21 cellular contexts compared by ENCODE assay signal in genomic region chr6:158033077-158033750, GRCh38. TPM values are rescaled to one million over a fixed set of nuclear protein-coding genes. Genes with fewer than 3 reads are reported as not detected.
DNase-seq lines count a peak whose midpoint lies in the region; ATAC-seq and TF ChIP-seq lines count a peak whose summit lies in the region.
"Had no signal": no experiment of that assay in that cellular context is flagged by ENCODE, and none has a peak within 500 bp of the region (broad histone marks: within the 10 kb centered on the region; RNA-seq: fewer than 3 reads in every experiment).

No MANE protein-coding gene starts in this region.

- H3K36me3 ChIP-seq in HEK293 (ENCODE audit: control insufficient read depth in 2 of 2, insufficient read depth in 1 of 2, low read length in 2 of 2) (peaks cover 0 to 36% of the 10 kb centered on the region in 2 experiments; a peak in 1 of 3 replicates), lower lobe of right lung (no peaks in the 10 kb centered on the region)
- H3K36me3 ChIP-seq: BE2C, right lobe of liver had no signal

- peak overlapping the region in 4 of 5 experiments; percentile 48 to 100 (median 68) for H3K27ac Mint-ChIP-seq in brain
- H3K27ac Mint-ChIP-seq: activated T-helper 1 cell treated with anti-CD3 and anti-CD28 coated beads, Interleukin-12 subunit alpha, Interleukin-12 subunit beta, Interleukin-2, Interleukin-4 antibody, amounts not matched to agents 30 ng/mL and 10 ng/mL and 1 ng/mL, durations not matched to agents 14 hours and 24 hours and 36 hours had no signal

- no peaks in the 10 kb centered on the region for H3K27me3 Mint-ChIP-seq in brain
- H3K27me3 Mint-ChIP-seq: central memory CD8-positive, alpha-beta T cell had no signal

- ATAC-seq in lower lobe of right lung (no peak), HG03025 (IDR thresholded peaks at IDR 0.05; ENCODE audit: low FRiP score, unreplicated experiment) (no peak), GM21825 (IDR thresholded peaks at IDR 0.05; ENCODE audit: unreplicated experiment) (no peak)
- ATAC-seq: GM12878, PC-3 had no signal

- peaks cover 10% of the 10 kb centered on the region for H3K4me1 ChIP-seq in HEK293 (ENCODE audit: control insufficient read depth, insufficient read depth, low read length)
- peaks cover 31% of the 10 kb centered on the region for H3K4me1 ChIP-seq in lower lobe of right lung

- H3K4me1 Mint-ChIP-seq in brain = peaks cover 28% of the 10 kb centered on the region

- DNase-seq in lower lobe of right lung (peak; percentile 43), NCI-H2171 (lab: John Stamatoyannopoulos, UW) (no peak)
- DNase-seq: activated CD4-positive, CD25-positive, alpha-beta regulatory T cell; activated CD8-positive, alpha-beta memory T cell treated with anti-CD3 and anti-CD28 coated beads for 24 hours; BE2C; GF-D8; NCI-H1417; NCI-H774; PC-3; stimulated activated naive CD4-positive, alpha-beta T cell treated with Interleukin-2 at 50 U/mL for 16 hours; T-helper 9 cell had no signal

- H3K9me3 ChIP-seq in HEK293 (ENCODE audit: control insufficient read depth, insufficient read depth, low read depth, low read length) (no peaks in the 10 kb centered on the region), lower lobe of right lung (no peaks in the 10 kb centered on the region)
- H3K9me3 ChIP-seq: BE2C, right lobe of liver had no signal

- intact Hi-C loops in lower lobe of right lung (cut with DNase I) = no loop called here

- POLR2A ChIA-PET in HEK293 (lab: Yijun Ruan, JAX) = interaction anchor here (1.3 kb wide), 1 partner anchor 25 kb away, joined by 6 read pairs; no protein-coding TSS in a partner anchor

- CTCF ChIA-PET in HEK293 (lab: Yijun Ruan, JAX) = no interaction called here

- H3K9me3 Mint-ChIP-seq in brain = peaks cover 0 to 7% (median 3%) of the 10 kb centered on the region in 5 experiments

- H3K27me3 ChIP-seq in lower lobe of right lung (ENCODE audit: low read depth) = no peaks in the 10 kb centered on the region
- H3K27me3 ChIP-seq: BE2C, right lobe of liver had no signal

- no peak overlapping the region for H3K27ac ChIP-seq in HEK293 (ENCODE audit: extremely low read depth, low read depth, low read length)
- no peak overlapping the region for H3K27ac ChIP-seq in lower lobe of right lung
- peak overlapping the region; percentile 70 for H3K27ac ChIP-seq in temporal lobe (ENCODE audit: low read depth, low read length)
- H3K27ac ChIP-seq: SK-N-MC had no signal

- no peak overlapping the region for H3K4me3 Mint-ChIP-seq in brain
- H3K4me3 Mint-ChIP-seq: activated T-helper 1 cell treated with anti-CD3 and anti-CD28 coated beads, Interleukin-12 subunit alpha, Interleukin-12 subunit beta, Interleukin-2, Interleukin-4 antibody, amounts not matched to agents 30 ng/mL and 10 ng/mL and 1 ng/mL, durations not matched to agents 14 hours and 24 hours and 36 hours; central memory CD8-positive, alpha-beta T cell had no signal

- peaks cover 13% of the 10 kb centered on the region for H3K36me3 Mint-ChIP-seq in brain

- H3K4me3 ChIP-seq in HEK293 (ENCODE audit: low read depth, low read length) = no peak overlapping the region
- no peak overlapping the region for H3K4me3 ChIP-seq in lower lobe of right lung
- H3K4me3 ChIP-seq: GM12878, SK-N-MC had no signal

- TF ChIP-seq CTCF in HEK293 (tag by site-specific recombination; IDR thresholded peaks at IDR 0.05) (no peak), brain (conservative IDR thresholded peaks at IDR 0.05) (no peak), lower lobe of right lung (IDR thresholded peaks at IDR 0.05) (no peak)

TF ChIP-seq in HEK293, 187 proteins besides CTCF, POLR2A, EP300 and RAD21:
- TF ChIP-seq, protein P1, sequence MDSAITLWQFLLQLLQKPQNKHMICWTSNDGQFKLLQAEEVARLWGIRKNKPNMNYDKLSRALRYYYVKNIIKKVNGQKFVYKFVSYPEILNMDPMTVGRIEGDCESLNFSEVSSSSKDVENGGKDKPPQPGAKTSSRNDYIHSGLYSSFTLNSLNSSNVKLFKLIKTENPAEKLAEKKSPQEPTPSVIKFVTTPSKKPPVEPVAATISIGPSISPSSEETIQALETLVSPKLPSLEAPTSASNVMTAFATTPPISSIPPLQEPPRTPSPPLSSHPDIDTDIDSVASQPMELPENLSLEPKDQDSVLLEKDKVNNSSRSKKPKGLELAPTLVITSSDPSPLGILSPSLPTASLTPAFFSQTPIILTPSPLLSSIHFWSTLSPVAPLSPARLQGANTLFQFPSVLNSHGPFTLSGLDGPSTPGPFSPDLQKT (IDR thresholded peaks at IDR 0.05; ENCODE audit: borderline replicate concordance, low read depth, low read length) = no peak
- TF ChIP-seq SCRT2 (tag by site-specific recombination; IDR thresholded peaks at IDR 0.05) (peak; percentile 57), ZFP69B (tag by site-specific recombination; IDR thresholded peaks at IDR 0.05) (no peak)

RNA-seq across cellular contexts. Expression of gene SYNJ2, which starts 51.6 kb away (rescaled TPM):
- polyA plus RNA-seq in brain (ENCODE audit: insufficient read depth, low read depth, low replicate concordance) = 17.9 TPM
- 4.5 TPM for total RNA-seq in lower lobe of right lung
- 6.6 TPM for total RNA-seq in temporal lobe
